In the genomic region with DNA sequence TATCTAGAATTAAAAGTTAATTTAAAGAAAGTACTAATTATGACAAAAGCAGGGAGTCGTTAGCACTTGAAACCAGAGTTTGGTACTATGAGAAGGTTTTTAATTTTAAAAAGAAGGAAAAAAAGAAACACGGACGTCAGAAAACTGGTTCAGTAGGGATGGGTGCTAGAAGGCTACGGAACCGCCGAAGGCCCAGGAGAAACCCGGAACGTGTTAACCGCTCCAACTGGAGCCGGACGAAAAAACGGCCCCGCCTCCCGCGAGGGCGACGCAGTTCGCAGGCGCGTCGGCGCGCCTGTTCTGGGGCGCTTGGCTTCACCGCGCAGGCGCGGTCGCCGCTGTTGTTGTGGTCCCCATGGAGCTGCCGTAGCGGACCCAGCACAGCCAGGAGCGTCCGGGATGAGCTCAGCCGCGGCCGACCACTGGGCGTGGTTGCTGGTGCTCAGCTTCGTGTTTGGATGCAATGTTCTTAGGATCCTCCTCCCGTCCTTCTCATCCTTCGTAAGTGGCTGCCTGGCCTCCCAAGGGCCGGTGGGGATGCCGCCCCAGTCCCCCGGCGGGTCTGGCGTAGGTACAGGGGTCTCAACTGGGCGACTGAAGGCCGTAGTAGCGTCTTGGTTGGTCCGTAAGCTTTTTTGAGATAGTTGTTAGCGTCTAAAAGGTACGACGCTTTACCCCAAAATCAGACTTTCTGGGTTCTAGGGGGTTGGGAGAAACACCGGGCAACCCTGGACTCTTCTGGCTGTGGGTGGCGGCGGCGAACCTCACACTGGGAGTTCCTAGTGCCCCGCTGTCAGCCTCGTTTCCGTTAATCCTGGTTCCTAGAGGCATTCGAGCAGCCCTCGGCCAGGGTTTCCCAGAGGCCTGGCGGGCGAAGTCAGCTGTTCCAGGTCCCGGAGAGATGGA, we compare ENCODE assay signal across 8 cellular contexts. TPM values are rescaled to one million over a fixed set of nuclear protein-coding genes. Genes with fewer than 3 reads are reported as not detected.
A peak's percentile ranks its signal among the peaks of the same experiment; 100 is the strongest.
DNase-seq lines count a peak whose midpoint lies in the region; ATAC-seq and TF ChIP-seq lines count a peak whose summit lies in the region.

No MANE protein-coding gene starts in this region.

- H3K79me2 ChIP-seq in OCI-LY3 (ENCODE audit: low read length): peaks cover 6% of the 10 kb centered on the region; the same call in 1 of the 2 replicates

- ATAC-seq in GM21528 (IDR thresholded peaks at IDR 0.05; ENCODE audit: low FRiP score, unreplicated experiment) (peak; percentile 94), mucosa of descending colon (peak; percentile 99)

- H3K27me3 ChIP-seq in OCI-LY3 (ENCODE audit: low read depth, low read length): no peaks in the 10 kb centered on the region

- no peak overlapping the region for H3K27ac ChIP-seq in OCI-LY3 (ENCODE audit: low read length)
- peak overlapping the region; percentile 52 for H3K27ac ChIP-seq in epithelial cell of prostate

- H2AFZ ChIP-seq in OCI-LY3 (ENCODE audit: low read depth, low read length): peak overlapping the region; percentile 94

- H3K4me1 ChIP-seq in OCI-LY3 (ENCODE audit: low read length) (peaks cover 11% of the 10 kb centered on the region), mucosa of descending colon (ENCODE audit: low read depth) (peaks cover 12% of the 10 kb centered on the region)

- H3K36me3 ChIP-seq in OCI-LY3 (replicated peaks; ENCODE audit: low read depth, low read length) (no peaks in the 10 kb centered on the region), mucosa of descending colon (ENCODE audit: low read depth) (no peaks in the 10 kb centered on the region)

- H3K9me3 ChIP-seq in OCI-LY3 (ENCODE audit: insufficient read depth, low read length) (no peaks in the 10 kb centered on the region), mucosa of descending colon (no peaks in the 10 kb centered on the region)

- H3K4me3 ChIP-seq in OCI-LY3 (ENCODE audit: low read length) (peak overlapping the region; percentile 98), mucosa of descending colon (peak overlapping the region; percentile 50)

- DNase-seq in DMS 273 (lab: John Stamatoyannopoulos, UW; ENCODE audit: unreplicated experiment): peak; percentile 98
- peak; percentile 73 for DNase-seq in HuH-7.5 (ENCODE audit: low spot score)
- DNase-seq in activated T-cell treated with anti-CD3 and anti-CD28 coated beads for 4 hours: peak; percentile 67
- DNase-seq in epithelial cell of prostate (ENCODE audit: low read depth, low spot score): peak; percentile 62
- DNase-seq in mucosa of descending colon: peak; percentile 92 to 96 (median 95)
- DNase-seq in stimulated activated CD8-positive, alpha-beta memory T cell treated with anti-CD3 and anti-CD28 coated beads, Interleukin-4, amount 100 ng/mL, for 1 hour (ENCODE audit: low read depth in 2 of 2, low spot score in 1 of 2): peak; percentile 66 to 75

- H3K9ac ChIP-seq in OCI-LY3 (ENCODE audit: low read length): peak overlapping the region; percentile 85

- intact Hi-C loops in mucosa of descending colon (cut with DNase I, micrococcal nuclease): loop anchor here in 1 of 2 donors (5.0 kb wide), 1 partner anchor 68 kb away; the partner anchor contains the start of gene BRWD1

- TF ChIP-seq CTCF in OCI-LY3 (IDR thresholded peaks at IDR 0.05; ENCODE audit: low read depth, low read length) (no peak), mucosa of descending colon (IDR thresholded peaks at IDR 0.05) (no peak)

- no peaks in the 10 kb centered on the region for H4K20me1 ChIP-seq in OCI-LY3 (ENCODE audit: insufficient read depth, low read length)

- H3K4me2 ChIP-seq in OCI-LY3 (ENCODE audit: low read length): peak overlapping the region; percentile 86

RNA-seq across cellular contexts. Expression of gene HMGN1, which starts 31.4 kb away (rescaled TPM):
- 100 to 1,000 TPM; 104 to 218 (median 174) TPM for total RNA-seq in mucosa of descending colon
